Comparison of ENCODE assay signal across 8 cellular contexts in genomic region chr3:125055913-125056705, GRCh38.
DNase-seq lines count a peak whose midpoint lies in the region; ATAC-seq and TF ChIP-seq lines count a peak whose summit lies in the region.

HEG1 (minus strand) TSS chr3:125055997; CDS start chr3:125055890, 107 bp downstream.

- no peak for TF ChIP-seq POLR2A in erythroblast (IDR thresholded peaks at IDR 0.05; ENCODE audit: low read length)

- no peaks in the 10 kb centered on the region for H3K27me3 ChIP-seq in muscle layer of duodenum (ENCODE audit: low read depth, low read length)

- peaks cover 26 to 59% of the 10 kb centered on the region in 2 donors for H3K4me1 ChIP-seq in muscle layer of duodenum (ENCODE audit: control insufficient read depth in 1 of 2, insufficient read depth in 2 of 2, low read length in 2 of 2)

- peak within 1 kb of the TSS; percentile 90 to 92 for H3K4me3 ChIP-seq in muscle layer of duodenum (ENCODE audit: low read depth in 1 of 2, low read length in 2 of 2)

- DNase-seq in SIG-M5 treated with dmso at 0.1 percent for 504 hours (lab: John Stamatoyannopoulos, UW; ENCODE audit: unreplicated experiment) = peak; percentile 45
- DNase-seq in SIG-M5 (lab: John Stamatoyannopoulos, UW) = no peak
- DNase-seq in NOMO-1 treated with dmso at 0.1 percent for 144 hours (lab: John Stamatoyannopoulos, UW; ENCODE audit: unreplicated experiment) = peak; percentile 34
- DNase-seq in activated T-cell treated with anti-CD3 and anti-CD28 coated beads, Interleukin-2, amount 50 U/mL, for 1 hour = peak; percentile 81
- peak; percentile 63 to 83 for DNase-seq in erythroblast (lab: John Stamatoyannopoulos, UW)
- peak; percentile 41 for DNase-seq in stimulated activated CD8-positive, alpha-beta memory T cell treated with anti-CD3 and anti-CD28 coated beads, Interleukin-7, amount 100 ng/mL, for 24 hours (ENCODE audit: low read depth)

- ATAC-seq in HG03045 (IDR thresholded peaks at IDR 0.05; ENCODE audit: unreplicated experiment) = peak; percentile 78

- no peaks in the 10 kb centered on the region for H3K9me3 ChIP-seq in muscle layer of duodenum (ENCODE audit: control insufficient read depth in 1 of 2, low read length in 2 of 2)

- H3K36me3 ChIP-seq in muscle layer of duodenum (ENCODE audit: control insufficient read depth in 1 of 2, insufficient read depth in 2 of 2, low read length in 2 of 2) = no peaks in the 10 kb centered on the region

- peak within 1 kb of the TSS; percentile 86 for H3K27ac ChIP-seq in muscle layer of duodenum (ENCODE audit: low read length)
